Comparison of ENCODE assay signal across 26 cellular contexts in genomic region chr3:156860873-156861272, GRCh38. TPM values are rescaled to one million over a fixed set of nuclear protein-coding genes. Genes with fewer than 3 reads are reported as not detected.
DNase-seq lines count a peak whose midpoint lies in the region; ATAC-seq, FAIRE-seq and TF ChIP-seq lines count a peak whose summit lies in the region.
"Had no signal": no experiment of that assay in that cellular context is flagged by ENCODE, and none has a peak within 500 bp of the region (broad histone marks: within the 10 kb centered on the region; RNA-seq: fewer than 3 reads in every experiment).

No MANE protein-coding gene starts in this region.

- H3K27ac ChIP-seq in mammary epithelial cell (ENCODE audit: insufficient read depth, low read depth, low read length) (no peak overlapping the region), breast epithelium (no peak overlapping the region), keratinocyte (ENCODE audit: control insufficient read depth, insufficient read depth, low read length) (no peak overlapping the region), parathyroid adenoma (no peak overlapping the region), right lobe of liver (no peak overlapping the region)
- H3K27ac ChIP-seq: A549; BLaER1 treated with 17β-estradiol and CSF1 and Interleukin-3, amounts not matched to agents 10 nM and 100 nM; GM23248 had no signal

- no TSS peak for BruUV-seq in mammary epithelial cell (replicated peaks; lab: Mats Ljungman, UMichigan)

- no peak overlapping the region for H3K9ac ChIP-seq in mammary epithelial cell (ENCODE audit: insufficient read depth, low read length)
- H3K9ac ChIP-seq in keratinocyte (ENCODE audit: control insufficient read depth, extremely low read depth, insufficient read depth, low read length), result no peak overlapping the region
- no peak overlapping the region for H3K9ac ChIP-seq in parathyroid adenoma
- H3K9ac ChIP-seq: BLaER1 treated with 17β-estradiol and CSF1 and Interleukin-3, amounts not matched to agents 10 nM and 100 nM; GM23248 had no signal

- intact Hi-C loops in mammary epithelial cell (cut with micrococcal nuclease) (no loop called here), breast epithelium (cut with DNase I; ENCODE audit: low total_unique reads) (no loop called here), right lobe of liver (cut with DNase I) (no loop called here)

- peak; percentile 4 for DNase-seq in mammary epithelial cell
- DNase-seq in breast epithelium (ENCODE audit: low spot score in 2 of 2), result no peak
- DNase-seq in epithelial cell of esophagus (ENCODE audit: low read depth), result peak; percentile 17
- no peak for DNase-seq in keratinocyte (ENCODE audit: low read depth, low spot score)
- no peak for DNase-seq in right lobe of liver
- no peak for DNase-seq in occipital lobe (lab: John Stamatoyannopoulos, UW)
- DNase-seq: 8988T; ACHN; AML-193; BE2C; Calu3; CD4-positive, alpha-beta T cell; CD8-positive, alpha-beta memory T cell; DMS53; DMS79 treated with DMSO at 0.1 percent for 48 hours; GF-D8; GM23248; H7; HCEC 1CT had no signal

- TF ChIP-seq POLR2A in breast epithelium (IDR thresholded peaks at IDR 0.05), result no peak
- TF ChIP-seq POLR2A in right lobe of liver (IDR thresholded peaks at IDR 0.05), result no peak

- H2AFZ ChIP-seq in mammary epithelial cell (ENCODE audit: low read depth, low read length) (peak overlapping the region; percentile 45), keratinocyte (ENCODE audit: control insufficient read depth, low read length) (peak overlapping the region; percentile 32), parathyroid adenoma (peak overlapping the region; percentile 6)
- H2AFZ ChIP-seq: GM23248 had no signal

- H3K9me1 ChIP-seq in keratinocyte (ENCODE audit: control insufficient read depth, extremely low read depth, insufficient read depth, low read length), result no peaks in the 10 kb centered on the region

- H3K4me2 ChIP-seq in mammary epithelial cell (ENCODE audit: insufficient read depth, low read depth, low read length), result no peak overlapping the region
- no peak overlapping the region for H3K4me2 ChIP-seq in keratinocyte (ENCODE audit: control insufficient read depth, extremely low read depth, insufficient read depth, low read depth, low read length)
- no peak overlapping the region for H3K4me2 ChIP-seq in parathyroid adenoma (ENCODE audit: low read length)
- H3K4me2 ChIP-seq: A549; BLaER1 treated with 17β-estradiol and CSF1 and Interleukin-3, amounts not matched to agents 10 nM and 100 nM had no signal

- no peak for ATAC-seq in right lobe of liver
- ATAC-seq in GM21619 (IDR thresholded peaks at IDR 0.05; ENCODE audit: unreplicated experiment), result no peak
- ATAC-seq: A549 had no signal

- H3K36me3 ChIP-seq in mammary epithelial cell (ENCODE audit: insufficient read depth, low read length) (no peaks in the 10 kb centered on the region), breast epithelium (no peaks in the 10 kb centered on the region), keratinocyte (ENCODE audit: control insufficient read depth in 2 of 2, extremely low read depth in 1 of 2, insufficient read depth in 2 of 2, low read length in 2 of 2) (no peaks in the 10 kb centered on the region), parathyroid adenoma (ENCODE audit: control insufficient read depth, insufficient read depth, low read length) (no peaks in the 10 kb centered on the region), right lobe of liver (no peaks in the 10 kb centered on the region)
- H3K36me3 ChIP-seq: BE2C; BLaER1 treated with 17β-estradiol and CSF1 and Interleukin-3, amounts not matched to agents 10 nM and 100 nM had no signal

- in situ Hi-C loops in mammary epithelial cell (cut with MboI; ENCODE audit: low sequenced_read_pairs in 2 of 2), result no loop called here

- no peak for FAIRE-seq in keratinocyte (lab: Jason Lieb, UNC)
- FAIRE-seq: A549, GM18507, H1 had no signal

- H3K4me3 ChIP-seq in mammary epithelial cell (replicated peaks in 1 of 3; ENCODE audit: insufficient read depth in 1 of 3, low read depth in 2 of 3, low read length in 3 of 3) (no peak overlapping the region), breast epithelium (no peak overlapping the region), epithelial cell of esophagus (ENCODE audit: low read length) (no peak overlapping the region), keratinocyte (ENCODE audit: control insufficient read depth in 2 of 3, extremely low read depth in 1 of 3, insufficient read depth in 2 of 3, low read depth in 1 of 3, low read length in 3 of 3) (no peak overlapping the region), parathyroid adenoma (ENCODE audit: low read depth, low read length) (no peak overlapping the region), right lobe of liver (no peak overlapping the region)
- H3K4me3 ChIP-seq: A549; BLaER1 treated with 17β-estradiol and CSF1 and Interleukin-3, amounts not matched to agents 10 nM and 100 nM; GM23248 had no signal

- H4K20me1 ChIP-seq in mammary epithelial cell (ENCODE audit: insufficient read depth, low read length) (no peaks in the 10 kb centered on the region), keratinocyte (ENCODE audit: control insufficient read depth, extremely low read depth, insufficient read depth, low read length) (no peaks in the 10 kb centered on the region)
- H4K20me1 ChIP-seq: BLaER1 treated with 17β-estradiol and CSF1 and Interleukin-3, amounts not matched to agents 10 nM and 100 nM had no signal

- dilution Hi-C loops in mammary epithelial cell (cut with HindIII; ENCODE audit: low sequenced_read_pairs) (no loop called here), keratinocyte (cut with MboI; ENCODE audit: extremely low pct_ligation_motif_present, low sequenced_read_pairs) (no loop called here)

- no peaks in the 10 kb centered on the region for H3K27me3 ChIP-seq in mammary epithelial cell (ENCODE audit: insufficient read depth, low read length)
- H3K27me3 ChIP-seq in breast epithelium, result no peaks in the 10 kb centered on the region
- no peaks in the 10 kb centered on the region for H3K27me3 ChIP-seq in keratinocyte (ENCODE audit: control insufficient read depth, extremely low read depth, insufficient read depth, low read length)
- H3K27me3 ChIP-seq in parathyroid adenoma (ENCODE audit: control insufficient read depth, insufficient read depth, low read length), result no peaks in the 10 kb centered on the region
- H3K27me3 ChIP-seq in right lobe of liver, result no peaks in the 10 kb centered on the region
- H3K27me3 ChIP-seq: BE2C; BLaER1 treated with 17β-estradiol and CSF1 and Interleukin-3, amounts not matched to agents 10 nM and 100 nM had no signal

- H3K79me2 ChIP-seq in mammary epithelial cell (ENCODE audit: insufficient read depth, low read length) (no peaks in the 10 kb centered on the region), keratinocyte (ENCODE audit: control insufficient read depth, insufficient read depth, low read length) (no peaks in the 10 kb centered on the region), parathyroid adenoma (no peaks in the 10 kb centered on the region)

- CTCF ChIA-PET in mammary epithelial cell (lab: Charles Lee; ENCODE audit: low non-redundant PET), result no interaction called here

- H3K9me3 ChIP-seq in mammary epithelial cell (replicated peaks; ENCODE audit: insufficient read depth, low read length) (no peaks in the 10 kb centered on the region), breast epithelium (no peaks in the 10 kb centered on the region), keratinocyte (ENCODE audit: control insufficient read depth, low read depth, low read length) (no peaks in the 10 kb centered on the region), parathyroid adenoma (ENCODE audit: control insufficient read depth, low read length) (no peaks in the 10 kb centered on the region), right lobe of liver (no peaks in the 10 kb centered on the region)
- H3K9me3 ChIP-seq: A549; BE2C; BLaER1 treated with 17β-estradiol and CSF1 and Interleukin-3, amounts not matched to agents 10 nM and 100 nM had no signal

- TF ChIP-seq CTCF in mammary epithelial cell (conservative IDR thresholded peaks at IDR 0.05 in 1 of 2, IDR thresholded peaks at IDR 0.05 in 1 of 2; ENCODE audit: extremely low read depth in 1 of 2, insufficient read depth in 1 of 2, low read depth in 1 of 2, low read length in 2 of 2), result no peak
- no peak for TF ChIP-seq CTCF in breast epithelium (IDR thresholded peaks at IDR 0.05)
- no peak for TF ChIP-seq CTCF in epithelial cell of esophagus (IDR thresholded peaks at IDR 0.05; ENCODE audit: insufficient read depth, low read depth, low read length, missing control alignments)
- no peak for TF ChIP-seq CTCF in keratinocyte (optimal IDR thresholded peaks at IDR 0.05 in 1 of 3, IDR thresholded peaks at IDR 0.05 in 1 of 3, conservative IDR thresholded peaks at IDR 0.05 in 1 of 3; ENCODE audit: extremely low read depth in 1 of 3, insufficient read depth in 2 of 3, low read length in 3 of 3)
- TF ChIP-seq CTCF in parathyroid adenoma (IDR thresholded peaks at IDR 0.05), result no peak
- no peak for TF ChIP-seq CTCF in right lobe of liver (IDR thresholded peaks at IDR 0.05)

- H3K4me1 ChIP-seq in mammary epithelial cell (ENCODE audit: insufficient read depth, low read length) (peaks cover 13% of the 10 kb centered on the region), breast epithelium (no peaks in the 10 kb centered on the region), keratinocyte (ENCODE audit: control insufficient read depth, extremely low read depth, insufficient read depth, low read length) (peaks cover 10% of the 10 kb centered on the region), parathyroid adenoma (peaks cover 3% of the 10 kb centered on the region), right lobe of liver (no peaks in the 10 kb centered on the region)
- H3K4me1 ChIP-seq: A549, BE2C had no signal

RNA-seq across cellular contexts. Expression of gene LEKR1, which starts 34.7 kb away (rescaled TPM):
- total RNA-seq in mammary epithelial cell (under 1 TPM; 0.83 to 0.87 TPM), breast epithelium (1 to 10 TPM; 1.6 to 8.0 (median 2.3) TPM), right lobe of liver (1 to 10 TPM in 1 of 6 experiments, under 1 TPM in 3, not detected in 2; 0.49 to 1.4 (median 0.74) TPM), occipital lobe (0.78 TPM)
- polyA plus RNA-seq in mammary epithelial cell (0.03 TPM), keratinocyte (0.14 to 0.63 TPM in 2 of 3 replicates, not detected in the other)
- polyA minus RNA-seq in mammary epithelial cell (not detected), keratinocyte (0.40 to 0.99 TPM in 2 of 3 replicates, not detected in the other)
- 0.54 TPM for polyA plus RNA-seq in keratinocyte (2011; ENCODE audit: low read depth)
- 0.23 and 0.30 TPM in 2 replicates for polyA plus RNA-seq in keratinocyte (2011; cell fraction: cytosol; rRNA removed)
- 0.12 and 0.36 TPM in 2 replicates for polyA plus RNA-seq in keratinocyte (2011; cell fraction: nucleus; rRNA removed)
- polyA plus RNA-seq in keratinocyte (2012; ENCODE audit: low replicate concordance), result 0.16 and 0.70 TPM in 2 replicates
- not detected for polyA minus RNA-seq in keratinocyte (2011; cell fraction: cytosol; rRNA and poly(A)+ RNA removed)
- polyA minus RNA-seq in keratinocyte (2011; cell fraction: nucleus; rRNA and poly(A)+ RNA removed), result 2.4 and 4.9 TPM in 2 replicates
- total RNA-seq: G401, H1 had no signal

Comparison
In these comparisons a context has a peak if more than half of its experiments do, and no peak if none do; other contexts are left out.
1. DNase-seq: peak in mammary epithelial cell (single experiment) and epithelial cell of esophagus (single experiment); none in breast epithelium (0 of 2), keratinocyte (single experiment), right lobe of liver (0 of 3) and occipital lobe (single experiment).
2. Peak in every context shown above with its lines, with median percentiles within 50 percentile points of each other: H2AFZ ChIP-seq.